ENCODE assay signal across 8 cellular contexts in genomic region chr10:102853944-102854694, GRCh38. TPM values are rescaled to one million over a fixed set of nuclear protein-coding genes. Genes with fewer than 3 reads are reported as not detected.
DNase-seq lines count a peak whose midpoint lies in the region; ATAC-seq and TF ChIP-seq lines count a peak whose summit lies in the region.

Gene BORCS7 (plus strand): TSS chr10:102854259. CDS start chr10:102854287, 28 bp downstream.

- TF ChIP-seq CTCF in colonic mucosa (IDR thresholded peaks at IDR 0.05), result no peak

- peak within 1 kb of the TSS; percentile 83 for H3K4me3 ChIP-seq in colonic mucosa

- no peaks in the 10 kb centered on the region for H3K36me3 ChIP-seq in colonic mucosa

- intact Hi-C loops in colonic mucosa (cut with DNase I), result no loop called here

- H3K9ac ChIP-seq in colonic mucosa (ENCODE audit: low read depth in 2 of 2, low read length in 2 of 2), result peak within 1 kb of the TSS; percentile 54 to 97

- no peaks in the 10 kb centered on the region for H3K27me3 ChIP-seq in colonic mucosa
- no peaks in the 10 kb centered on the region for H3K27me3 ChIP-seq in layer of hippocampus (ENCODE audit: control insufficient read depth, insufficient read depth, low read length)

- no peaks in the 10 kb centered on the region for H3K9me3 ChIP-seq in colonic mucosa

- no peaks in the 10 kb centered on the region for H3K4me1 ChIP-seq in colonic mucosa

- H3K27ac ChIP-seq in colonic mucosa (peak within 1 kb of the TSS; percentile 95), layer of hippocampus (ENCODE audit: low read depth, low read length) (peak within 1 kb of the TSS; percentile 97)

- peak; percentile 100 for DNase-seq in Ammon's horn (ENCODE audit: low spot score)
- DNase-seq in GM19238 (ENCODE audit: insufficient read length, low spot score), result peak; percentile 75
- DNase-seq in NCI-H524 (lab: John Stamatoyannopoulos, UW), result peak; percentile 70 to 85
- peak; percentile 83 for DNase-seq in activated CD4-positive, alpha-beta T cell treated with anti-CD3 and anti-CD28 coated beads for 4 hours
- DNase-seq in colonic mucosa, result peak; percentile 97
- peak; percentile 72 for DNase-seq in stimulated activated CD4-positive, alpha-beta T cell treated with anti-CD3 and anti-CD28 coated beads, Interleukin-1b, Interleukin-23, amount 100 ng/mL, for 4 hours (ENCODE audit: low read depth in 2 of 2)

- ATAC-seq in HG03442 (IDR thresholded peaks at IDR 0.05; ENCODE audit: unreplicated experiment), result peak; percentile 96

RNA-seq across cellular contexts. Expression of gene BORCS7, which starts in this region (rescaled TPM):
- total RNA-seq in colonic mucosa, result 10 to 100 TPM; 15.6 to 18.9 TPM

Comparison
In these comparisons a context has a peak if more than half of its experiments do, and no peak if none do; other contexts are left out.
1. Peak in every context shown above with its lines: DNase-seq, ATAC-seq, H3K4me3 ChIP-seq and H3K27ac ChIP-seq.